Comparison of ENCODE assay signal across 2 cellular contexts in the genomic region with DNA sequence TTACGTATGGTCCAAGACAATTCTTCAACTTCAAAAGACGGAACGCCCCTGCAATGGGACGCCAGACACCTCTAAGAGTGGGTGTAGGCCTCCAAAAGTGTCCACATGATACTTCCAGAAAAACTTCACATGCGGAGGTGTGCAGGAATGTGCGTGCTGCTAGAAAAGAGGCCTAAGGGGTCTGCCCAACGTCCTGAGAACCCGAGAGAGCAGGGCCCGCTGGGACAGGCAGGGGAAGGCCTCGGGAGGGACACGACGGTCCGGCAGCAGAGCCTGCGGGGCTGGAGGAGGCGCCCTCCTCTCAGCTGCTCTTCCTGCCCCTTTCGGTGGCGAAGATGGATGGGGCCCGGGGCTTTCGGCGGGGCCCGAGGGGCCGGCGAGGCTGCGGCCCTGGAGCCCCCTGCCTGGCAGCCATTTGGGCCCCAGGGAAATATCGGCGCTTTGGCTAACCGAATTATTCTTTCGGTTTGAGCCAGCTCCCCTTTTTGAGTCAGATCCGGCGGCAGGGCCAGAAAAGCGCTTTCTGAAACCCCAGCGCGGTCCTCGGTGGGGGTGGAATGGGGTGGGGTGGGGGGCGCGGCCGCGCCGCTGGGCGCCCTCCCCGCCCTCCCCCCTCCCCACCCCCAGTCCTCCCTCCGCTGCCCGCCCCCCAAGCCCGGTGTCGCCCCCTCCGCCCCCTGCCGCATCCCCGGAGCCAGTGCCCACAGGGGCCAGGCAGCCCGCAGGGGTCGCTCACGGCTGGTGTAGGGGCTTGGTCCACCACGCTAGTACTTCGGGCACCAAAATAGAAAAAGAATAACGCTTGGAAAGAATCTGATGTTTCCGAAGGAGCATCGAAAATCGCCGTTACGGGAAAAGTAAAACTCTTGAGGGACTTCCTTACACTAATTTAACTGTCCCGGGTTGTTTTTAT.
TF ChIP-seq lines count a peak whose summit lies in the region.

No MANE protein-coding gene starts in this region.

TF ChIP-seq in liver, 16 proteins besides CTCF, POLR2A, EP300 and RAD21:
- TF ChIP-seq NR2F2 (IDR thresholded peaks at IDR 0.05) (no peak), RXRA (IDR thresholded peaks at IDR 0.05) (no peak), SP1 (IDR thresholded peaks at IDR 0.05) (no peak), FOXA1 (IDR thresholded peaks at IDR 0.05) (no peak), JUND (IDR thresholded peaks at IDR 0.05) (no peak), HNF4G (IDR thresholded peaks at IDR 0.05) (no peak), EGR1 (IDR thresholded peaks at IDR 0.05; ENCODE audit: low read depth in 2 of 2) (no peak), YY1 (IDR thresholded peaks at IDR 0.05) (no peak), REST (IDR thresholded peaks at IDR 0.05) (no peak), FOXA2 (IDR thresholded peaks at IDR 0.05) (no peak), GABPA (IDR thresholded peaks at IDR 0.05 in 1 of 2, conservative IDR thresholded peaks at IDR 0.05 in 1 of 2) (no peak), HNF4A (conservative IDR thresholded peaks at IDR 0.05) (no peak)
- TF ChIP-seq, protein P1, sequence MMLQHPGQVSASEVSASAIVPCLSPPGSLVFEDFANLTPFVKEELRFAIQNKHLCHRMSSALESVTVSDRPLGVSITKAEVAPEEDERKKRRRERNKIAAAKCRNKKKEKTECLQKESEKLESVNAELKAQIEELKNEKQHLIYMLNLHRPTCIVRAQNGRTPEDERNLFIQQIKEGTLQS (IDR thresholded peaks at IDR 0.05), result no peak
- TF ChIP-seq, protein P2, sequence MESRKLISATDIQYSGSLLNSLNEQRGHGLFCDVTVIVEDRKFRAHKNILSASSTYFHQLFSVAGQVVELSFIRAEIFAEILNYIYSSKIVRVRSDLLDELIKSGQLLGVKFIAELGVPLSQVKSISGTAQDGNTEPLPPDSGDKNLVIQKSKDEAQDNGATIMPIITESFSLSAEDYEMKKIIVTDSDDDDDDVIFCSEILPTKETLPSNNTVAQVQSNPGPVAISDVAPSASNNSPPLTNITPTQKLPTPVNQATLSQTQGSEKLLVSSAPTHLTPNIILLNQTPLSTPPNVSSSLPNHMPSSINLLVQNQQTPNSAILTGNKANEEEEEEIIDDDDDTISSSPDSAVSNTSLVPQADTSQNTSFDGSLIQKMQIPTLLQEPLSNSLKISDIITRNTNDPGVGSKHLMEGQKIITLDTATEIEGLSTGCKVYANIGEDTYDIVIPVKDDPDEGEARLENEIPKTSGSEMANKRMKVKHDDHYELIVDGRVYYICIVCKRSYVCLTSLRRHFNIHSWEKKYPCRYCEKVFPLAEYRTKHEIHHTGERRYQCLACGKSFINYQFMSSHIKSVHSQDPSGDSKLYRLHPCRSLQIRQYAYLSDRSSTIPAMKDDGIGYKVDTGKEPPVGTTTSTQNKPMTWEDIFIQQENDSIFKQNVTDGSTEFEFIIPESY (IDR thresholded peaks at IDR 0.05), result no peak
- TF ChIP-seq, protein P3, sequence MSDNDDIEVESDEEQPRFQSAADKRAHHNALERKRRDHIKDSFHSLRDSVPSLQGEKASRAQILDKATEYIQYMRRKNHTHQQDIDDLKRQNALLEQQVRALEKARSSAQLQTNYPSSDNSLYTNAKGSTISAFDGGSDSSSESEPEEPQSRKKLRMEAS (IDR thresholded peaks at IDR 0.05), result no peak

TF ChIP-seq in HepG2, 621 proteins besides CTCF, POLR2A, EP300 and RAD21:
- no peak for TF ChIP-seq PRPF4 (IDR thresholded peaks at IDR 0.05; ENCODE audit: low read depth, low read length, poor library complexity, severe bottlenecking)
- no peak for TF ChIP-seq ATF4 (CRISPR knock-in tag; IDR thresholded peaks at IDR 0.05)
- no peak for TF ChIP-seq FOXM1 (CRISPR knock-in tag; IDR thresholded peaks at IDR 0.05)
- no peak for TF ChIP-seq CHD2 (IDR thresholded peaks at IDR 0.05; ENCODE audit: low read depth, low read length)
- no peak for TF ChIP-seq ZNF724P (CRISPR knock-in tag; IDR thresholded peaks at IDR 0.05; ENCODE audit: borderline replicate concordance)
- TF ChIP-seq ZKSCAN1 (IDR thresholded peaks at IDR 0.05; ENCODE audit: low read length), result no peak
- no peak for TF ChIP-seq ZFP41 (CRISPR knock-in tag; IDR thresholded peaks at IDR 0.05; ENCODE audit: borderline replicate concordance)
- TF ChIP-seq ZNF512 (CRISPR knock-in tag; IDR thresholded peaks at IDR 0.05), result no peak
- TF ChIP-seq HIVEP1 (CRISPR knock-in tag; IDR thresholded peaks at IDR 0.05), result no peak
- TF ChIP-seq CCDC6 (CRISPR knock-in tag; IDR thresholded peaks at IDR 0.05), result no peak
- TF ChIP-seq PATZ1 (CRISPR knock-in tag; IDR thresholded peaks at IDR 0.05), result no peak
- TF ChIP-seq ZNF180 (CRISPR knock-in tag; IDR thresholded peaks at IDR 0.05; ENCODE audit: borderline replicate concordance, low read depth), result no peak
- TF ChIP-seq, protein P4, sequence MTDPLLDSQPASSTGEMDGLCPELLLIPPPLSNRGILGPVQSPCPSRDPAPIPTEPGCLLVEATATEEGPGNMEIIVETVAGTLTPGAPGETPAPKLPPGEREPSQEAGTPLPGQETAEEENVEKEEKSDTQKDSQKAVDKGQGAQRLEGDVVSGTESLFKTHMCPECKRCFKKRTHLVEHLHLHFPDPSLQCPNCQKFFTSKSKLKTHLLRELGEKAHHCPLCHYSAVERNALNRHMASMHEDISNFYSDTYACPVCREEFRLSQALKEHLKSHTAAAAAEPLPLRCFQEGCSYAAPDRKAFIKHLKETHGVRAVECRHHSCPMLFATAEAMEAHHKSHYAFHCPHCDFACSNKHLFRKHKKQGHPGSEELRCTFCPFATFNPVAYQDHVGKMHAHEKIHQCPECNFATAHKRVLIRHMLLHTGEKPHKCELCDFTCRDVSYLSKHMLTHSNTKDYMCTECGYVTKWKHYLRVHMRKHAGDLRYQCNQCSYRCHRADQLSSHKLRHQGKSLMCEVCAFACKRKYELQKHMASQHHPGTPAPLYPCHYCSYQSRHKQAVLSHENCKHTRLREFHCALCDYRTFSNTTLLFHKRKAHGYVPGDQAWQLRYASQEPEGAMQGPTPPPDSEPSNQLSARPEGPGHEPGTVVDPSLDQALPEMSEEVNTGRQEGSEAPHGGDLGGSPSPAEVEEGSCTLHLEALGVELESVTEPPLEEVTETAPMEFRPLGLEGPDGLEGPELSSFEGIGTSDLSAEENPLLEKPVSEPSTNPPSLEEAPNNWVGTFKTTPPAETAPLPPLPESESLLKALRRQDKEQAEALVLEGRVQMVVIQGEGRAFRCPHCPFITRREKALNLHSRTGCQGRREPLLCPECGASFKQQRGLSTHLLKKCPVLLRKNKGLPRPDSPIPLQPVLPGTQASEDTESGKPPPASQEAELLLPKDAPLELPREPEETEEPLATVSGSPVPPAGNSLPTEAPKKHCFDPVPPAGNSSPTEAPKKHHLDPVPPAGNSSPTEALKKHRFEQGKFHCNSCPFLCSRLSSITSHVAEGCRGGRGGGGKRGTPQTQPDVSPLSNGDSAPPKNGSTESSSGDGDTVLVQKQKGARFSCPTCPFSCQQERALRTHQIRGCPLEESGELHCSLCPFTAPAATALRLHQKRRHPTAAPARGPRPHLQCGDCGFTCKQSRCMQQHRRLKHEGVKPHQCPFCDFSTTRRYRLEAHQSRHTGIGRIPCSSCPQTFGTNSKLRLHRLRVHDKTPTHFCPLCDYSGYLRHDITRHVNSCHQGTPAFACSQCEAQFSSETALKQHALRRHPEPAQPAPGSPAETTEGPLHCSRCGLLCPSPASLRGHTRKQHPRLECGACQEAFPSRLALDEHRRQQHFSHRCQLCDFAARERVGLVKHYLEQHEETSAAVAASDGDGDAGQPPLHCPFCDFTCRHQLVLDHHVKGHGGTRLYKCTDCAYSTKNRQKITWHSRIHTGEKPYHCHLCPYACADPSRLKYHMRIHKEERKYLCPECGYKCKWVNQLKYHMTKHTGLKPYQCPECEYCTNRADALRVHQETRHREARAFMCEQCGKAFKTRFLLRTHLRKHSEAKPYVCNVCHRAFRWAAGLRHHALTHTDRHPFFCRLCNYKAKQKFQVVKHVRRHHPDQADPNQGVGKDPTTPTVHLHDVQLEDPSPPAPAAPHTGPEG (CRISPR knock-in tag; IDR thresholded peaks at IDR 0.05), result no peak
- no peak for TF ChIP-seq NKX3-1 (CRISPR knock-in tag; IDR thresholded peaks at IDR 0.05)
- no peak for TF ChIP-seq ZUFSP (CRISPR knock-in tag; IDR thresholded peaks at IDR 0.05; ENCODE audit: borderline replicate concordance)
- no peak for TF ChIP-seq SMARCC2 (IDR thresholded peaks at IDR 0.05)
- no peak for TF ChIP-seq SP5 (CRISPR knock-in tag; IDR thresholded peaks at IDR 0.05; ENCODE audit: borderline replicate concordance, low read depth)
